Comparison of ENCODE assay signal across 2 cellular contexts in the genomic region with DNA sequence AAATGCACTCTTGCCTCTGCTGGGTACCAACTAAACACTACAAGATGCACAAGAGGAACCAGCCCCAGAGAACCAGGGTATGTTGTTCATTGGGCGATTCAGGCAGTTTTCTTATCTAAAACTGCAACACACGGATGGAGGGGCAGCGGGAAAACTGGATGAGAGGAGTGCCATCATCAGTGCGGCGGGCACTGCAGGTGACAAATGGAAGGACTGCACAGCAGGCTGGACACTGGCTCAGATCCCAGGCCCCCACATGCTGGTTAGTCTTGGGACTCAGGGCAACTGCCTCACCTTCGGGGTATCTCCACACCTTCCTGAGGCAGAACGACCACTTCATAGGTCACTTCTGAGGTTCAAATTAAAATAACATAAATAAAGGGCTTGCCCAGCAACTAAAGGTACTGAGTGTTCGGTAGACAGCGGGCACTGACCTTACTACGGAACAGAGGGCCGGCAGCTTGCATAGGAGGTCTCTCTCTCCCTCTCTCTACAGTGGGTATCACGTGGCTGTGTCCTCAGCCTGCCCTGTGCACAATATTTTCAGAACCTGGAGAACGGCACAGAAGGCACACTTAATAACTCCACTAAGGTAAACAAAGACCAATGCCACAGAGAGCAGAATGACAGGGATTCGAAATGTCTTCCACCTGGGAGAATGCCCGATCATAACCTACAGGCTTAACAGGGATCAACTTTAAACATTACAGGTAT.
TF ChIP-seq lines count a peak whose summit lies in the region.

No MANE protein-coding gene starts in this region.

TF ChIP-seq in A549, 52 proteins besides CTCF, POLR2A, EP300 and RAD21:
- no peak for TF ChIP-seq TP53 (CRISPR knock-in tag; IDR thresholded peaks at IDR 0.05)
- no peak for TF ChIP-seq NFE2L2 (conservative IDR thresholded peaks at IDR 0.05; ENCODE audit: low read length)
- TF ChIP-seq MAFK (IDR thresholded peaks at IDR 0.05; ENCODE audit: partially characterized antibody): no peak
- TF ChIP-seq HEYL (CRISPR knock-in tag; IDR thresholded peaks at IDR 0.05): no peak
- TF ChIP-seq RNF2 (IDR thresholded peaks at IDR 0.05; ENCODE audit: borderline replicate concordance, low read depth): no peak
- no peak for TF ChIP-seq POLR2AphosphoS2 (conservative IDR thresholded peaks at IDR 0.05; ENCODE audit: low read length)
- TF ChIP-seq RCOR1 (IDR thresholded peaks at IDR 0.05; ENCODE audit: low read depth, low read length): no peak
- TF ChIP-seq, protein P1, sequence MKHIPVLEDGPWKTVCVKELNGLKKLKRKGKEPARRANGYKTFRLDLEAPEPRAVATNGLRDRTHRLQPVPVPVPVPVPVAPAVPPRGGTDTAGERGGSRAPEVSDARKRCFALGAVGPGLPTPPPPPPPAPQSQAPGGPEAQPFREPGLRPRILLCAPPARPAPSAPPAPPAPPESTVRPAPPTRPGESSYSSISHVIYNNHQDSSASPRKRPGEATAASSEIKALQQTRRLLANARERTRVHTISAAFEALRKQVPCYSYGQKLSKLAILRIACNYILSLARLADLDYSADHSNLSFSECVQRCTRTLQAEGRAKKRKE (CRISPR knock-in tag; IDR thresholded peaks at IDR 0.05; ENCODE audit: low read depth): no peak
- TF ChIP-seq ZNF302 (CRISPR knock-in tag; IDR thresholded peaks at IDR 0.05): no peak
- TF ChIP-seq, protein P2, sequence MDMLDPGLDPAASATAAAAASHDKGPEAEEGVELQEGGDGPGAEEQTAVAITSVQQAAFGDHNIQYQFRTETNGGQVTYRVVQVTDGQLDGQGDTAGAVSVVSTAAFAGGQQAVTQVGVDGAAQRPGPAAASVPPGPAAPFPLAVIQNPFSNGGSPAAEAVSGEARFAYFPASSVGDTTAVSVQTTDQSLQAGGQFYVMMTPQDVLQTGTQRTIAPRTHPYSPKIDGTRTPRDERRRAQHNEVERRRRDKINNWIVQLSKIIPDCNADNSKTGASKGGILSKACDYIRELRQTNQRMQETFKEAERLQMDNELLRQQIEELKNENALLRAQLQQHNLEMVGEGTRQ (IDR thresholded peaks at IDR 0.05): no peak
- no peak for TF ChIP-seq FOSB (CRISPR knock-in tag; IDR thresholded peaks at IDR 0.05)
- TF ChIP-seq, protein P3, sequence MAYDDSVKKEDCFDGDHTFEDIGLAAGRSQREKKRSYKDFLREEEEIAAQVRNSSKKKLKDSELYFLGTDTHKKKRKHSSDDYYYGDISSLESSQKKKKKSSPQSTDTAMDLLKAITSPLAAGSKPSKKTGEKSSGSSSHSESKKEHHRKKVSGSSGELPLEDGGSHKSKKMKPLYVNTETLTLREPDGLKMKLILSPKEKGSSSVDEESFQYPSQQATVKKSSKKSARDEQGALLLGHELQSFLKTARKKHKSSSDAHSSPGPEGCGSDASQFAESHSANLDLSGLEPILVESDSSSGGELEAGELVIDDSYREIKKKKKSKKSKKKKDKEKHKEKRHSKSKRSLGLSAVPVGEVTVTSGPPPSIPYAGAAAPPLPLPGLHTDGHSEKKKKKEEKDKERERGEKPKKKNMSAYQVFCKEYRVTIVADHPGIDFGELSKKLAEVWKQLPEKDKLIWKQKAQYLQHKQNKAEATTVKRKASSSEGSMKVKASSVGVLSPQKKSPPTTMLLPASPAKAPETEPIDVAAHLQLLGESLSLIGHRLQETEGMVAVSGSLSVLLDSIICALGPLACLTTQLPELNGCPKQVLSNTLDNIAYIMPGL (CRISPR knock-in tag; IDR thresholded peaks at IDR 0.05; ENCODE audit: borderline replicate concordance): no peak
TF ChIP-seq in A549: peak in this region for 0.

TF ChIP-seq in HepG2, 621 proteins besides CTCF, POLR2A, EP300 and RAD21:
- TF ChIP-seq BORCS8-MEF2B (CRISPR knock-in tag; IDR thresholded peaks at IDR 0.05): no peak
- no peak for TF ChIP-seq REXO4 (CRISPR knock-in tag; IDR thresholded peaks at IDR 0.05; ENCODE audit: borderline replicate concordance)
- no peak for TF ChIP-seq NR1H2 (CRISPR knock-in tag; IDR thresholded peaks at IDR 0.05; ENCODE audit: borderline replicate concordance, low read depth)
- no peak for TF ChIP-seq POLR2AphosphoS5 (IDR thresholded peaks at IDR 0.05; ENCODE audit: low read depth, low read length)
- TF ChIP-seq DNMT3B (CRISPR knock-in tag; conservative IDR thresholded peaks at IDR 0.05): no peak
- TF ChIP-seq RBM22 (optimal IDR thresholded peaks at IDR 0.05; ENCODE audit: low read length): no peak
- no peak for TF ChIP-seq ZNF350 (CRISPR knock-in tag; IDR thresholded peaks at IDR 0.05; ENCODE audit: borderline replicate concordance, low read depth)
- no peak for TF ChIP-seq RBM39 (IDR thresholded peaks at IDR 0.05; ENCODE audit: low read depth, low read length, poor library complexity, severe bottlenecking)
- no peak for TF ChIP-seq PCBP2 (optimal IDR thresholded peaks at IDR 0.05; ENCODE audit: low read depth, low read length, poor library complexity, severe bottlenecking)
- TF ChIP-seq, protein P4, sequence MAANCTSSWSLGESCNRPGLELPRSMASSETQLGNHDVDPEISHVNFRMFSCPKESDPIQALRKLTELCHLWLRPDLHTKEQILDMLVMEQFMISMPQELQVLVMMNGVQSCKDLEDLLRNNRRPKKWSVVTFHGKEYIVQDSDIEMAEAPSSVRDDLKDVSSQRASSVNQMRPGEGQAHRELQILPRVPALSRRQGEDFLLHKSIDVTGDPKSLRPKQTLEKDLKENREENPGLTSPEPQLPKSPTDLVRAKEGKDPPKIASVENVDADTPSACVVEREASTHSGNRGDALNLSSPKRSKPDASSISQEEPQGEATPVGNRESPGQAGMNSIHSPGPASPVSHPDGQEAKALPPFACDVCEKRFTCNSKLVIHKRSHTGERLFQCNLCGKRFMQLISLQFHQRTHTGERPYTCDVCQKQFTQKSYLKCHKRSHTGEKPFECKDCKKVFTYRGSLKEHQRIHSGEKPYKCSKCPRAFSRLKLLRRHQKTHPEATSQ (CRISPR knock-in tag; IDR thresholded peaks at IDR 0.05; ENCODE audit: borderline replicate concordance): no peak
- TF ChIP-seq ZNF124 (CRISPR knock-in tag; IDR thresholded peaks at IDR 0.05): no peak
- TF ChIP-seq, protein P5, sequence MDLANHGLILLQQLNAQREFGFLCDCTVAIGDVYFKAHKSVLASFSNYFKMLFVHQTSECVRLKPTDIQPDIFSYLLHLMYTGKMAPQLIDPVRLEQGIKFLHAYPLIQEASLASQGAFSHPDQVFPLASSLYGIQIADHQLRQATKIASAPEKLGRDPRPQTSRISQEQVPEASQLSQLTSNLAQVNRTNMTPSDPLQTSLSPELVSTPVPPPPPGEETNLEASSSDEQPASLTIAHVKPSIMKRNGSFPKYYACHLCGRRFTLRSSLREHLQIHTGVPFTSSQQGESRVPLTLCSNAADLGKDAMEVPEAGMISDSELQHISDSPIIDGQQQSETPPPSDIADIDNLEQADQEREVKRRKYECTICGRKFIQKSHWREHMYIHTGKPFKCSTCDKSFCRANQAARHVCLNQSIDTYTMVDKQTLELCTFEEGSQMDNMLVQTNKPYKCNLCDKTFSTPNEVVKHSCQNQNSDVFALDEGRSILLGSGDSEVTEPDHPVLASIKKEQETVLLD (CRISPR knock-in tag; IDR thresholded peaks at IDR 0.05; ENCODE audit: low read depth): no peak
- no peak for TF ChIP-seq KDM3A (CRISPR knock-in tag; IDR thresholded peaks at IDR 0.05; ENCODE audit: low read depth)
- TF ChIP-seq KDM5B (CRISPR knock-in tag; IDR thresholded peaks at IDR 0.05; ENCODE audit: borderline replicate concordance): no peak
- no peak for TF ChIP-seq ZNF652 (CRISPR knock-in tag; IDR thresholded peaks at IDR 0.05; ENCODE audit: borderline replicate concordance, low read depth)
- no peak for TF ChIP-seq BRD4 (CRISPR knock-in tag; IDR thresholded peaks at IDR 0.05)
- no peak for TF ChIP-seq PITX1 (CRISPR knock-in tag; IDR thresholded peaks at IDR 0.05)
- TF ChIP-seq ZKSCAN8 (CRISPR knock-in tag; IDR thresholded peaks at IDR 0.05; ENCODE audit: borderline replicate concordance): no peak
- TF ChIP-seq ZNF326 (CRISPR knock-in tag; IDR thresholded peaks at IDR 0.05; ENCODE audit: borderline replicate concordance): no peak
- TF ChIP-seq ZNF83 (CRISPR knock-in tag; IDR thresholded peaks at IDR 0.05; ENCODE audit: borderline replicate concordance): no peak
